Comparison of ENCODE assay signal across 13 cellular contexts in genomic region chr18:69161383-69162028, GRCh38.
DNase-seq lines count a peak whose midpoint lies in the region; ATAC-seq and TF ChIP-seq lines count a peak whose summit lies in the region.
"Had no signal": no experiment of that assay in that cellular context is flagged by ENCODE, and none has a peak within 500 bp of the region (broad histone marks: within the 10 kb centered on the region; RNA-seq: fewer than 3 reads in every experiment).

No MANE protein-coding gene starts in this region.

- no peaks in the 10 kb centered on the region for H3K9me3 ChIP-seq in mesenchymal stem cell (ENCODE audit: control insufficient read depth, low read length)

- no peak overlapping the region for H4K91ac ChIP-seq in mesenchymal stem cell (ENCODE audit: low read length)

- H2BK120ac ChIP-seq in mesenchymal stem cell (ENCODE audit: low read depth, low read length): no peak overlapping the region

- no peak overlapping the region for H3K27ac ChIP-seq in mesenchymal stem cell (ENCODE audit: low read length, poor library complexity, severe bottlenecking)

- no peak overlapping the region for H2BK5ac ChIP-seq in mesenchymal stem cell (ENCODE audit: low read depth, low read length, poor library complexity, severe bottlenecking)

- WGBS in mesenchymal stem cell: 57% methylated on average over 9 of the region's 9 CpGs

- no peak overlapping the region for H3K4ac ChIP-seq in mesenchymal stem cell (ENCODE audit: low read depth in 1 of 2, low read length in 2 of 2)

- TF ChIP-seq CTCF in AG10803 (conservative IDR thresholded peaks at IDR 0.05; ENCODE audit: low read length): no peak

- H3K4me2 ChIP-seq in mesenchymal stem cell (ENCODE audit: low read length, poor library complexity, severe bottlenecking): no peak overlapping the region

- no peak overlapping the region for H3K23ac ChIP-seq in mesenchymal stem cell (ENCODE audit: low read length in 2 of 2)

- H2AK5ac ChIP-seq in mesenchymal stem cell (ENCODE audit: low read length, severe bottlenecking): no peak overlapping the region

- no peak overlapping the region for H4K8ac ChIP-seq in mesenchymal stem cell (ENCODE audit: low read length)

- H3K79me1 ChIP-seq in mesenchymal stem cell (replicated peaks; ENCODE audit: low read length, poor library complexity, severe bottlenecking): no peaks in the 10 kb centered on the region

- H2AFZ ChIP-seq in mesenchymal stem cell (ENCODE audit: low read depth, low read length): no peak overlapping the region

- H2BK15ac ChIP-seq in mesenchymal stem cell (ENCODE audit: low read depth, poor library complexity, severe bottlenecking): no peak overlapping the region

- no peak overlapping the region for H3K14ac ChIP-seq in mesenchymal stem cell (ENCODE audit: low read length in 2 of 2)

- peak overlapping the region in 1 of 2 experiments; percentile 21 for H2BK12ac ChIP-seq in mesenchymal stem cell (ENCODE audit: low read length in 2 of 2)

- peak overlapping the region in 1 of 2 experiments; percentile 4 for H3K18ac ChIP-seq in mesenchymal stem cell (ENCODE audit: low read depth in 1 of 2, low read length in 2 of 2)

- no peaks in the 10 kb centered on the region for H3K27me3 ChIP-seq in mesenchymal stem cell (ENCODE audit: control insufficient read depth in 1 of 2, insufficient read depth in 1 of 2, low read length in 2 of 2)

- H3K4me3 ChIP-seq in AG10803 (ENCODE audit: low read length) (peak overlapping the region; percentile 39), mesenchymal stem cell (ENCODE audit: insufficient read depth in 1 of 2, low read depth in 1 of 2, low read length in 2 of 2) (no peak overlapping the region)
- H3K4me3 ChIP-seq: K562 had no signal

- peaks cover 3% of the 10 kb centered on the region for H3K4me1 ChIP-seq in mesenchymal stem cell (ENCODE audit: control insufficient read depth, insufficient read depth, low read depth, low read length)

- H3K9ac ChIP-seq in mesenchymal stem cell (ENCODE audit: low read length): no peak overlapping the region

- DNase-seq in AG10803 (ENCODE audit: low read depth): peak; percentile 69
- DNase-seq in NCI-H526 (lab: John Stamatoyannopoulos, UW): peak; percentile 91
- DNase-seq in fibroblast of gingiva (ENCODE audit: low read depth): peak; percentile 66
- peak; percentile 46 for DNase-seq in mesenchymal stem cell
- DNase-seq: activated T-cell treated with anti-CD3 and anti-CD28 coated beads, Interleukin-2, amount 50 U/mL, for 1 hour; CD4-positive, alpha-beta T cell; NCI-H2081 treated with DMSO at 0.1 percent for 48 hours; stimulated activated naive B cell treated with anti-CD40 and anti-IgM and Interleukin-4, amounts not matched to agents 10 μg/mL and 1 μg/mL and 100 μg/mL, for 72 hours had no signal

- no peak for ATAC-seq in HG03439 (IDR thresholded peaks at IDR 0.05; ENCODE audit: unreplicated experiment)
- no peak for ATAC-seq in HG03571 (IDR thresholded peaks at IDR 0.05; ENCODE audit: unreplicated experiment)
- no peak for ATAC-seq in GM18502 (IDR thresholded peaks at IDR 0.05; ENCODE audit: poor library complexity, unreplicated experiment)
- no peak for ATAC-seq in GM18511 (IDR thresholded peaks at IDR 0.05; ENCODE audit: unreplicated experiment)
- ATAC-seq: K562; stimulated activated naive B cell treated with anti-CD40 and anti-IgM and Interleukin-4, amounts not matched to agents 10 μg/mL and 1 μg/mL and 100 μg/mL, for 72 hours had no signal

- no peaks in the 10 kb centered on the region for H3K36me3 ChIP-seq in mesenchymal stem cell (ENCODE audit: control insufficient read depth in 1 of 2, insufficient read depth in 2 of 2, low read depth in 1 of 2, low read length in 2 of 2)
